Comparison of ENCODE assay signal across 1 cellular context in the genomic region with DNA sequence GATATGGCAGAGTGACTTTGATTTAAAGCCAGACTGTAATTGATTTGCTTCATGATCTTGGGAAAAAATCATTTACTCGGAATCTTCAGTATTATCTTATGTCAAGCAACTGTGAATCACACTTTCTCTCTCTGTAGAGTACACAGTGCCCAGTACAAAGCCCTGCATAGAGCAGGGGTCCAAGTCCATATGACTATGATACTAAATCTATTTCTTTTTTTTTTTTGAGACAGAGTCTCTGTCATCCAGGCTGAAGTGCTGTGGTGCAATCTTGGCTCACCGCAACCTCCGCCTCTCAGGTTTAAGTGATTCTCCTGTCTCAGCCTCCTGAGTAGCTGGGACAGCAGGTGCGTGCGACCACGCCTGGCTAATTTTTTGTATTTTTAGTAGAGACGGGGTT.
TF ChIP-seq lines count a peak whose summit lies in the region.

No MANE protein-coding gene starts in this region.

TF ChIP-seq in HepG2, 621 proteins besides CTCF, POLR2A, EP300 and RAD21 (continued from another document and continues in another):
- TF ChIP-seq, protein P1, sequence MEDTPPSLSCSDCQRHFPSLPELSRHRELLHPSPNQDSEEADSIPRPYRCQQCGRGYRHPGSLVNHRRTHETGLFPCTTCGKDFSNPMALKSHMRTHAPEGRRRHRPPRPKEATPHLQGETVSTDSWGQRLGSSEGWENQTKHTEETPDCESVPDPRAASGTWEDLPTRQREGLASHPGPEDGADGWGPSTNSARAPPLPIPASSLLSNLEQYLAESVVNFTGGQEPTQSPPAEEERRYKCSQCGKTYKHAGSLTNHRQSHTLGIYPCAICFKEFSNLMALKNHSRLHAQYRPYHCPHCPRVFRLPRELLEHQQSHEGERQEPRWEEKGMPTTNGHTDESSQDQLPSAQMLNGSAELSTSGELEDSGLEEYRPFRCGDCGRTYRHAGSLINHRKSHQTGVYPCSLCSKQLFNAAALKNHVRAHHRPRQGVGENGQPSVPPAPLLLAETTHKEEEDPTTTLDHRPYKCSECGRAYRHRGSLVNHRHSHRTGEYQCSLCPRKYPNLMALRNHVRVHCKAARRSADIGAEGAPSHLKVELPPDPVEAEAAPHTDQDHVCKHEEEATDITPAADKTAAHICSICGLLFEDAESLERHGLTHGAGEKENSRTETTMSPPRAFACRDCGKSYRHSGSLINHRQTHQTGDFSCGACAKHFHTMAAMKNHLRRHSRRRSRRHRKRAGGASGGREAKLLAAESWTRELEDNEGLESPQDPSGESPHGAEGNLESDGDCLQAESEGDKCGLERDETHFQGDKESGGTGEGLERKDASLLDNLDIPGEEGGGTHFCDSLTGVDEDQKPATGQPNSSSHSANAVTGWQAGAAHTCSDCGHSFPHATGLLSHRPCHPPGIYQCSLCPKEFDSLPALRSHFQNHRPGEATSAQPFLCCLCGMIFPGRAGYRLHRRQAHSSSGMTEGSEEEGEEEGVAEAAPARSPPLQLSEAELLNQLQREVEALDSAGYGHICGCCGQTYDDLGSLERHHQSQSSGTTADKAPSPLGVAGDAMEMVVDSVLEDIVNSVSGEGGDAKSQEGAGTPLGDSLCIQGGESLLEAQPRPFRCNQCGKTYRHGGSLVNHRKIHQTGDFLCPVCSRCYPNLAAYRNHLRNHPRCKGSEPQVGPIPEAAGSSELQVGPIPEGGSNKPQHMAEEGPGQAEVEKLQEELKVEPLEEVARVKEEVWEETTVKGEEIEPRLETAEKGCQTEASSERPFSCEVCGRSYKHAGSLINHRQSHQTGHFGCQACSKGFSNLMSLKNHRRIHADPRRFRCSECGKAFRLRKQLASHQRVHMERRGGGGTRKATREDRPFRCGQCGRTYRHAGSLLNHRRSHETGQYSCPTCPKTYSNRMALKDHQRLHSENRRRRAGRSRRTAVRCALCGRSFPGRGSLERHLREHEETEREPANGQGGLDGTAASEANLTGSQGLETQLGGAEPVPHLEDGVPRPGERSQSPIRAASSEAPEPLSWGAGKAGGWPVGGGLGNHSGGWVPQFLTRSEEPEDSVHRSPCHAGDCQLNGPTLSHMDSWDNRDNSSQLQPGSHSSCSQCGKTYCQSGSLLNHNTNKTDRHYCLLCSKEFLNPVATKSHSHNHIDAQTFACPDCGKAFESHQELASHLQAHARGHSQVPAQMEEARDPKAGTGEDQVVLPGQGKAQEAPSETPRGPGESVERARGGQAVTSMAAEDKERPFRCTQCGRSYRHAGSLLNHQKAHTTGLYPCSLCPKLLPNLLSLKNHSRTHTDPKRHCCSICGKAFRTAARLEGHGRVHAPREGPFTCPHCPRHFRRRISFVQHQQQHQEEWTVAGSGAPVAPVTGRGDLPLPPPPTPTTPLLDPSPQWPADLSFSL (CRISPR knock-in tag; IDR thresholded peaks at IDR 0.05) = no peak
- TF ChIP-seq, protein P2, sequence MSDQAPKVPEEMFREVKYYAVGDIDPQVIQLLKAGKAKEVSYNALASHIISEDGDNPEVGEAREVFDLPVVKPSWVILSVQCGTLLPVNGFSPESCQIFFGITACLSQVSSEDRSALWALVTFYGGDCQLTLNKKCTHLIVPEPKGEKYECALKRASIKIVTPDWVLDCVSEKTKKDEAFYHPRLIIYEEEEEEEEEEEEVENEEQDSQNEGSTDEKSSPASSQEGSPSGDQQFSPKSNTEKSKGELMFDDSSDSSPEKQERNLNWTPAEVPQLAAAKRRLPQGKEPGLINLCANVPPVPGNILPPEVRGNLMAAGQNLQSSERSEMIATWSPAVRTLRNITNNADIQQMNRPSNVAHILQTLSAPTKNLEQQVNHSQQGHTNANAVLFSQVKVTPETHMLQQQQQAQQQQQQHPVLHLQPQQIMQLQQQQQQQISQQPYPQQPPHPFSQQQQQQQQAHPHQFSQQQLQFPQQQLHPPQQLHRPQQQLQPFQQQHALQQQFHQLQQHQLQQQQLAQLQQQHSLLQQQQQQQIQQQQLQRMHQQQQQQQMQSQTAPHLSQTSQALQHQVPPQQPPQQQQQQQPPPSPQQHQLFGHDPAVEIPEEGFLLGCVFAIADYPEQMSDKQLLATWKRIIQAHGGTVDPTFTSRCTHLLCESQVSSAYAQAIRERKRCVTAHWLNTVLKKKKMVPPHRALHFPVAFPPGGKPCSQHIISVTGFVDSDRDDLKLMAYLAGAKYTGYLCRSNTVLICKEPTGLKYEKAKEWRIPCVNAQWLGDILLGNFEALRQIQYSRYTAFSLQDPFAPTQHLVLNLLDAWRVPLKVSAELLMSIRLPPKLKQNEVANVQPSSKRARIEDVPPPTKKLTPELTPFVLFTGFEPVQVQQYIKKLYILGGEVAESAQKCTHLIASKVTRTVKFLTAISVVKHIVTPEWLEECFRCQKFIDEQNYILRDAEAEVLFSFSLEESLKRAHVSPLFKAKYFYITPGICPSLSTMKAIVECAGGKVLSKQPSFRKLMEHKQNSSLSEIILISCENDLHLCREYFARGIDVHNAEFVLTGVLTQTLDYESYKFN (CRISPR knock-in tag; conservative IDR thresholded peaks at IDR 0.05) = peak; percentile 38; the same call in 1 of the 2 replicates
- TF ChIP-seq, protein P3, sequence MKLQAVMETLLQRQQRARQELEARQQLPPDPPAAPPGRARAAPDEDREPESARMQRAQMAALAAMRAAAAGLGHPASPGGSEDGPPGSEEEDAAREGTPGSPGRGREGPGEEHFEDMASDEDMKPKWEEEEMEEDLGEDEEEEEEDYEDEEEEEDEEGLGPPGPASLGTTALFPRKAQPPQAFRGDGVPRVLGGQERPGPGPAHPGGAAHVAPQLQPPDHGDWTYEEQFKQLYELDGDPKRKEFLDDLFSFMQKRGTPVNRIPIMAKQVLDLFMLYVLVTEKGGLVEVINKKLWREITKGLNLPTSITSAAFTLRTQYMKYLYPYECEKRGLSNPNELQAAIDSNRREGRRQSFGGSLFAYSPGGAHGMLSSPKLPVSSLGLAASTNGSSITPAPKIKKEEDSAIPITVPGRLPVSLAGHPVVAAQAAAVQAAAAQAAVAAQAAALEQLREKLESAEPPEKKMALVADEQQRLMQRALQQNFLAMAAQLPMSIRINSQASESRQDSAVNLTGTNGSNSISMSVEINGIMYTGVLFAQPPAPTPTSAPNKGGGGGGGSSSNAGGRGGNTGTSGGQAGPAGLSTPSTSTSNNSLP (IDR thresholded peaks at IDR 0.05; ENCODE audit: low read depth, low read length) = peak; percentile 63
- no peak for TF ChIP-seq MYNN (CRISPR knock-in tag; IDR thresholded peaks at IDR 0.05; ENCODE audit: low read depth)
- TF ChIP-seq SOX6 (IDR thresholded peaks at IDR 0.05) = no peak
- no peak for TF ChIP-seq SOX6 (CRISPR knock-in tag; IDR thresholded peaks at IDR 0.05)
- no peak for TF ChIP-seq SIX1 (CRISPR knock-in tag; IDR thresholded peaks at IDR 0.05; ENCODE audit: borderline replicate concordance)
- TF ChIP-seq FOXM1 (CRISPR knock-in tag; IDR thresholded peaks at IDR 0.05) = no peak
- no peak for TF ChIP-seq ZBTB42 (CRISPR knock-in tag; IDR thresholded peaks at IDR 0.05)
- 0 out of 2 replicates have a peak, but pooled peaks have one; percentile 33 for TF ChIP-seq FOXA3 (CRISPR knock-in tag; IDR thresholded peaks at IDR 0.05)
- no peak for TF ChIP-seq HOXA9 (CRISPR knock-in tag; IDR thresholded peaks at IDR 0.05; ENCODE audit: borderline replicate concordance)
- TF ChIP-seq, protein P4, sequence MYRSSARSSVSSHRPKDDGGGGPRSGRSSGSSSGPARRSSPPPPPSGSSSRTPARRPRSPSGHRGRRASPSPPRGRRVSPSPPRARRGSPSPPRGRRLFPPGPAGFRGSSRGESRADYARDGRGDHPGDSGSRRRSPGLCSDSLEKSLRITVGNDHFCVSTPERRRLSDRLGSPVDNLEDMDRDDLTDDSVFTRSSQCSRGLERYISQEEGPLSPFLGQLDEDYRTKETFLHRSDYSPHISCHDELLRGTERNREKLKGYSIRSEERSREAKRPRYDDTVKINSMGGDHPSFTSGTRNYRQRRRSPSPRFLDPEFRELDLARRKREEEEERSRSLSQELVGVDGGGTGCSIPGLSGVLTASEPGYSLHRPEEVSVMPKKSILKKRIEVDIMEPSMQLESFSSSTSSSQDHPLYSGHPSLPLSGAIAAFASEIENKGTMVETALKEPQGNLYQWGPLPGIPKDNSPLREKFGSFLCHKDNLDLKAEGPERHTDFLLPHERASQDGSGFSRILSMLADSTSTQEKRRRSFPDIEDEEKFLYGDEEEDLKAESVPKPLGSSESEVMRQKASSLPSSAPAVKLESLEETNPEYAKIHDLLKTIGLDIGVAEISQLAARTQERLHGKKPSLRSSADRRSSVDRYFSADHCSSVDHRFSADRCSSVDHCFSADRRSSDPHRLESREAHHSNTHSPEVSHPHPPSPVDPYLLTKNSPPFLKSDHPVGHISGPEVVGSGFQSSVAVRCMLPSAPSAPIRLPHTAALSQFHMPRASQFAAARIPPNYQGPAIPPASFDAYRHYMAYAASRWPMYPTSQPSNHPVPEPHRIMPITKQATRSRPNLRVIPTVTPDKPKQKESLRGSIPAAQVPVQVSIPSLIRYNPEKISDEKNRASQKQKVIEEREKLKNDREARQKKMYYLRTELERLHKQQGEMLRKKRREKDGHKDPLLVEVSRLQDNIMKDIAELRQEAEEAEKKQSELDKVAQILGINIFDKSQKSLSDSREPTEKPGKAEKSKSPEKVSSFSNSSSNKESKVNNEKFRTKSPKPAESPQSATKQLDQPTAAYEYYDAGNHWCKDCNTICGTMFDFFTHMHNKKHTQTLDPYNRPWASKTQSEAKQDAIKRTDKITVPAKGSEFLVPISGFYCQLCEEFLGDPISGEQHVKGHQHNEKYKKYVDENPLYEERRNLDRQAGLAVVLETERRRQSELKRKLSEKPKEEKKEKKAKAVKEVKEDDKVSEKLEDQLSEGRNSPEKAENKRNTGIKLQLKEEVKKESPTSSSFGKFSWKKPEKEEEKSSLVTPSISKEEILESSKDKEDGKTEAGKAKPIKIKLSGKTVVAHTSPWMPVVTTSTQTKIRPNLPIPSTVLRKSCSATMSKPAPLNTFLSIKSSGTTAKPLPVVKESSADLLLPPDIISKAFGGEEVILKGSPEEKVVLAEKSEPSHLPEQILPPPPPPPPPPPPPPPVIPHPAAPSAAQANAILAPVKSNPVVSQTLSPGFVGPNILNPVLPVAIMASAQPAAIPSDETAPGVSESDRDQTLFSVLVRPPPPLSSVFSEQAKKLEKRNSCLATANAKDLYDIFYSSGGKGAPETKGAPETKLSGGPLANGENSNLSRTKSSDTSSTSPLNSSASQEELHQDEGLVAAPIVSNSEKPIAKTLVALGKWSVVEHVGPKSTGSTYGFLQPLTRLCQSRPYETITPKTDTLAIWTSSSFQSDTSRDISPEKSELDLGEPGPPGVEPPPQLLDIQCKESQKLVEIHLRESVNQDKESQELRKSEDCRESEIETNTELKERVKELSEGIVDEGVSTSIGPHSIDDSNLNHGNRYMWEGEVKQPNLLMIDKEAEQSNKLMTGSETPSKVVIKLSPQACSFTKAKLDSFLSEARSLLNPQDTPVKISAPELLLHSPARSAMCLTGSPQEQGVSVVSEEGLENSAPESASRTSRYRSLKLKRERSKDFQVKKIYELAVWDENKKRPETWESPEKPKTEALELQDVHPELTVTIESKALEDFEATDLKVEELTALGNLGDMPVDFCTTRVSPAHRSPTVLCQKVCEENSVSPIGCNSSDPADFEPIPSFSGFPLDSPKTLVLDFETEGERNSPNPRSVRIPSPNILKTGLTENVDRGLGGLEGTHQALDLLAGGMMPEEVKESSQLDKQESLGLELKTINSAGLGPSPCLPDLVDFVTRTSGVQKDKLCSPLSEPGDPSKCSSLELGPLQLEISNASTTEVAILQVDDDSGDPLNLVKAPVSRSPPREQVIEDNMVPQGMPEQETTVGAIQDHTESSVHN (CRISPR knock-in tag; IDR thresholded peaks at IDR 0.05) = no peak
- TF ChIP-seq ZNF12 (CRISPR knock-in tag; IDR thresholded peaks at IDR 0.05) = no peak
- TF ChIP-seq, protein P5, sequence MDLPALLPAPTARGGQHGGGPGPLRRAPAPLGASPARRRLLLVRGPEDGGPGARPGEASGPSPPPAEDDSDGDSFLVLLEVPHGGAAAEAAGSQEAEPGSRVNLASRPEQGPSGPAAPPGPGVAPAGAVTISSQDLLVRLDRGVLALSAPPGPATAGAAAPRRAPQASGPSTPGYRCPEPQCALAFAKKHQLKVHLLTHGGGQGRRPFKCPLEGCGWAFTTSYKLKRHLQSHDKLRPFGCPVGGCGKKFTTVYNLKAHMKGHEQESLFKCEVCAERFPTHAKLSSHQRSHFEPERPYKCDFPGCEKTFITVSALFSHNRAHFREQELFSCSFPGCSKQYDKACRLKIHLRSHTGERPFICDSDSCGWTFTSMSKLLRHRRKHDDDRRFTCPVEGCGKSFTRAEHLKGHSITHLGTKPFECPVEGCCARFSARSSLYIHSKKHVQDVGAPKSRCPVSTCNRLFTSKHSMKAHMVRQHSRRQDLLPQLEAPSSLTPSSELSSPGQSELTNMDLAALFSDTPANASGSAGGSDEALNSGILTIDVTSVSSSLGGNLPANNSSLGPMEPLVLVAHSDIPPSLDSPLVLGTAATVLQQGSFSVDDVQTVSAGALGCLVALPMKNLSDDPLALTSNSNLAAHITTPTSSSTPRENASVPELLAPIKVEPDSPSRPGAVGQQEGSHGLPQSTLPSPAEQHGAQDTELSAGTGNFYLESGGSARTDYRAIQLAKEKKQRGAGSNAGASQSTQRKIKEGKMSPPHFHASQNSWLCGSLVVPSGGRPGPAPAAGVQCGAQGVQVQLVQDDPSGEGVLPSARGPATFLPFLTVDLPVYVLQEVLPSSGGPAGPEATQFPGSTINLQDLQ (CRISPR knock-in tag; IDR thresholded peaks at IDR 0.05) = no peak
- no peak for TF ChIP-seq ZNF674 (CRISPR knock-in tag; IDR thresholded peaks at IDR 0.05; ENCODE audit: low read depth)
- TF ChIP-seq ZNF562 (CRISPR knock-in tag; IDR thresholded peaks at IDR 0.05; ENCODE audit: borderline replicate concordance) = no peak
- no peak for TF ChIP-seq MEIS2 (CRISPR knock-in tag; IDR thresholded peaks at IDR 0.05)
- no peak for TF ChIP-seq SAFB2 (CRISPR knock-in tag; IDR thresholded peaks at IDR 0.05; ENCODE audit: borderline replicate concordance, low read depth)
- no peak for TF ChIP-seq KLF12 (CRISPR knock-in tag; IDR thresholded peaks at IDR 0.05; ENCODE audit: borderline replicate concordance)
- TF ChIP-seq SCMH1 (CRISPR knock-in tag; IDR thresholded peaks at IDR 0.05; ENCODE audit: borderline replicate concordance) = no peak
- TF ChIP-seq ZFP62 (CRISPR knock-in tag; IDR thresholded peaks at IDR 0.05) = no peak
- no peak for TF ChIP-seq KDM1A (CRISPR knock-in tag; IDR thresholded peaks at IDR 0.05)
- TF ChIP-seq POLR2AphosphoS5 (IDR thresholded peaks at IDR 0.05; ENCODE audit: low read depth, low read length) = no peak
- no peak for TF ChIP-seq NONO (IDR thresholded peaks at IDR 0.05)
- no peak for TF ChIP-seq NONO (CRISPR knock-in tag; conservative IDR thresholded peaks at IDR 0.05)
- no peak for TF ChIP-seq FOXA1 (IDR thresholded peaks at IDR 0.05)
- TF ChIP-seq FOXA1 (CRISPR knock-in tag; IDR thresholded peaks at IDR 0.05) = peak; percentile 22; the same call in 1 of the 2 replicates
- no peak for TF ChIP-seq ZNF264 (CRISPR knock-in tag; IDR thresholded peaks at IDR 0.05)
